Comparison of ENCODE assay signal across 8 cellular contexts in the genomic region with DNA sequence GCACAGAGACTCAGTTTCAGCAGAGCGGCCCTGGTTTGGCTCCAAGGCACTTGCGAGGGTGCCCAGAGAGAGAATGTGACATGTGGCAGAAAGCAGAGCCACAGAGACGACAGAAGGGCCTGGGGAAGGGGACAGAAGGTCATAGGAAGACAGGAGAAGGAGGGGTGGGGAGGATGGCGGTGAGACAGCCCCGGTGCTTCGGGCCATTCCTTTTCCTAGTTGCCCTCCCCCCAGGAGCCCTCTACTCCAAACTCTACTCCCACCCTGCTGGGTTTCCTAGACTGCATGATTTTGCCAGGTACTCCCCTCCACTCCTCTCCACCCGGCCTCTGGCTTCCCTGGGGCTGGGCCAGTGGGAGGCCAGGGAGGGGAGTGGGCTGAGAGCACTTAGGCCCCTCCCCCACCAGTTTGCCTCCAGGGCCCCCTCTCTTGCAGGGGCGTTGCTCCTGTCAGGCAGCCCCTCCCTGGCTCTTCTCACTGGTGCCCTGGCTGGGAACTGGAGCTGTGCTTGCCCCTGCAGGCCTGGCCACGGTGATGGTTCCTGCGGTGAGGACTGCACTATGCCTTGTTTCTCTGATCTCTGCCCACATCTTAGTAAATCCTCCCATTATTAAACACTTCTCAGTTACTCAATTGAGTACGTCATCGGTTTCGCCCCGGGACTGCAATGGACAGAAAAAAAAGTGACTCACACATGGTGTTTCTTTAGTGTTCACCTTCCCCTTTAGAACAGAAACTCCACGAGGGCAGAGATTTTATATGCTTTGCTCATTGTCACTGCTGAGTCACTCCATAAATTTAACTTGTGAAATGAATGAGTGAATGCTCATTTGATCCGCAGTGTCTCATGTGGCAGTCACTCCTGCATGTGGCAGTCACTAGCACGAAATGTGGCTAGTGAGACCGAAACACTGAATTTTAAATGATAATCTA. TPM values are rescaled to one million over a fixed set of nuclear protein-coding genes. Genes with fewer than 3 reads are reported as not detected.
DNase-seq lines count a peak whose midpoint lies in the region; ATAC-seq, FAIRE-seq and TF ChIP-seq lines count a peak whose summit lies in the region.

No MANE protein-coding gene starts in this region.

- H3K9ac ChIP-seq in ES-I3 (ENCODE audit: low read depth, low read length): peak overlapping the region; percentile 28; the same call in 1 of the 2 replicates

- peak; percentile 40 for DNase-seq in NCI-H524 treated with DMSO at 0.1 percent for 48 hours (lab: John Stamatoyannopoulos, UW)
- DNase-seq in bronchial epithelial cell (ENCODE audit: low read depth): peak; percentile 99
- peak; percentile 71 for DNase-seq in lower lobe of right lung
- peak; percentile 82 to 90 for DNase-seq in suprapubic skin (ENCODE audit: low spot score in 2 of 2)
- no peak for DNase-seq in GDM1 (lab: John Stamatoyannopoulos, UW)
- no peak for DNase-seq in Ammon's horn (ENCODE audit: low spot score)
- DNase-seq in GM19239 (ENCODE audit: insufficient read length, low spot score): no peak

- no peak for TF ChIP-seq POLR2A in suprapubic skin (IDR thresholded peaks at IDR 0.05)

- FAIRE-seq in bronchial epithelial cell (lab: Jason Lieb, UNC) (peak; percentile 36), GM19239 (lab: Jason Lieb, UNC) (no peak)

- H3K9me3 ChIP-seq in ES-I3 (ENCODE audit: control insufficient read depth, insufficient read depth, low read length): no peaks in the 10 kb centered on the region; the same call in 1 of the 2 replicates
- no peaks in the 10 kb centered on the region for H3K9me3 ChIP-seq in lower lobe of right lung
- H3K9me3 ChIP-seq in suprapubic skin: no peaks in the 10 kb centered on the region

- H3K4me3 ChIP-seq in bronchial epithelial cell (ENCODE audit: low read depth, low read length): no peak overlapping the region
- H3K4me3 ChIP-seq in lower lobe of right lung: no peak overlapping the region
- no peak overlapping the region for H3K4me3 ChIP-seq in suprapubic skin

- intact Hi-C loops in lower lobe of right lung (cut with DNase I): no loop called here

- peaks cover 26% of the 10 kb centered on the region for H3K4me1 ChIP-seq in ES-I3 (ENCODE audit: insufficient read depth, low read length)
- peaks cover 44% of the 10 kb centered on the region for H3K4me1 ChIP-seq in lower lobe of right lung
- H3K4me1 ChIP-seq in suprapubic skin: peaks cover 29% of the 10 kb centered on the region

- H3K36me3 ChIP-seq in ES-I3 (ENCODE audit: insufficient read depth, low read length): no peaks in the 10 kb centered on the region
- H3K36me3 ChIP-seq in bronchial epithelial cell (ENCODE audit: control insufficient read depth, insufficient read depth, low read length): no peaks in the 10 kb centered on the region
- H3K36me3 ChIP-seq in lower lobe of right lung: no peaks in the 10 kb centered on the region
- no peaks in the 10 kb centered on the region for H3K36me3 ChIP-seq in suprapubic skin

- TF ChIP-seq EP300 in suprapubic skin (IDR thresholded peaks at IDR 0.05): no peak

- peak; percentile 68 to 71 for ATAC-seq in lower lobe of right lung

- H3K27me3 ChIP-seq in bronchial epithelial cell (ENCODE audit: control insufficient read depth, insufficient read depth, low read length) (no peaks in the 10 kb centered on the region), lower lobe of right lung (ENCODE audit: low read depth) (no peaks in the 10 kb centered on the region), suprapubic skin (no peaks in the 10 kb centered on the region)

- no peak for TF ChIP-seq CTCF in bronchial epithelial cell (IDR thresholded peaks at IDR 0.05; ENCODE audit: insufficient read depth, low read length, severe bottlenecking)
- TF ChIP-seq CTCF in lower lobe of right lung (IDR thresholded peaks at IDR 0.05): no peak
- no peak for TF ChIP-seq CTCF in suprapubic skin (IDR thresholded peaks at IDR 0.05)

- WGBS in suprapubic skin: 24% methylated on average over 18 of the region's 18 CpGs

- H3K27ac ChIP-seq in lower lobe of right lung: peak overlapping the region; percentile 82
- H3K27ac ChIP-seq in suprapubic skin: peak overlapping the region; percentile 82

RNA-seq across cellular contexts. Expression of a gene that starts 58.7 kb away (rescaled TPM):
- total RNA-seq in bronchial epithelial cell (87.7 and 104 TPM in 2 replicates), lower lobe of right lung (77.0 TPM), suprapubic skin (100 to 1,000 TPM in 3 of 4 donors, 10 to 100 TPM in 1; 99.6 to 151 (median 113) TPM)

Comparison
In these comparisons a context has a peak if more than half of its experiments do, and no peak if none do; other contexts are left out.
1. DNase-seq: peak in NCI-H524 treated with DMSO at 0.1 percent for 48 hours (single experiment), bronchial epithelial cell (single experiment), lower lobe of right lung (single experiment) and suprapubic skin (2 of 2); none in GDM1 (single experiment), Ammon's horn (single experiment) and GM19239 (single experiment).